In the genomic region with DNA sequence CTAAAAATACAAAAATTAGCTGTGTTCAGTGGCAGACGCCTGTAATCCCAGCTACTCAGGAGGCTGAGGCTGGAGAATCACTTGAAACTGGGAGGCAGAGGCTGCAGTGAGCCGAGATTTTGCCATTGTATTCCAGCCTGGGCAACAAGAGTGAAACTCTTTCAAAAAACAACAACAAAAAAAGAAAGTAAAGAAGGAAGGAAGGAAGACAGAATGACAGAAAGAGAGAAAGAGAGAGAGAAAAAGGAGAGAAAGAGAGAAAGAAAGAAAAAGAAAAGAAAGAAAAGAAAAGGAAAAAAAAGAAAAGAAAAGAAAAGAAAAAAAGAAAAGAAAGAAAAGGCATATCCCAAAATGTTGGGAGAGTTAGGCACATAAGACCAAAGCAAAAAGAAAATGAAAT, we compare ENCODE assay signal across 8 cellular contexts.
"Had no signal": no experiment of that assay in that cellular context is flagged by ENCODE, and none has a peak within 500 bp of the region (broad histone marks: within the 10 kb centered on the region; RNA-seq: fewer than 3 reads in every experiment).

No MANE protein-coding gene starts in this region.

- H3K4me3 Mint-ChIP-seq: HFFc6 had no signal

- H3K36me3 ChIP-seq: HAP-1 had no signal

- H3K4me3 ChIP-seq: HAP-1 had no signal

- H3K4me2 ChIP-seq: KMS-11 had no signal

- H3K9me3 Mint-ChIP-seq: HFFc6 had no signal

- H3K9me3 ChIP-seq: HAP-1 had no signal

- DNase-seq: GOT3, H7, HFFc6, IMR-90, KBM-7 had no signal

- ATAC-seq: HCT116 had no signal

- H3K9ac ChIP-seq: KMS-11 had no signal

- H3K4me1 ChIP-seq: HAP-1 had no signal

- H3K27ac Mint-ChIP-seq: HFFc6 had no signal

- H3K27ac ChIP-seq: KMS-11 had no signal
